25 cellular contexts compared by ENCODE assay signal in the genomic region with DNA sequence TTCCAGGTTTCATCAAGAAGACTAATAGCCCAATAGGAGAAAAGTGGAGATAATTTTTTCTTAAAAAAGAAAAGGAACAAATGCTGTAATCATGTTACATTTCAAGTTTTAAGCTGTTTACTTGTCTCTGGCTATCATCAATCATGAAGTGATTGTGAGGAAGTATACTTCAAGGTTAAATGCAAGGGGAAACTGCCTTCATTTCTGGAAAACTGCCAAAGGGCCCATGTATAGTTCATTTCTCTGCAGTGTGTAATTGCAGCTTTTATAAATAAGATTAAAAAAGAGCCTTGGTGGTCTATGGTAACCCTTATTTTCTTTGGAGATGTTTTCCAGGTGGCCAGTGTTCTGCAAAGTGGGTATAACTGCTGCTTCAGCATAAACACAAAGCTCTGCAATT.
"Had no signal": no experiment of that assay in that cellular context is flagged by ENCODE, and none has a peak within 500 bp of the region (broad histone marks: within the 10 kb centered on the region; RNA-seq: fewer than 3 reads in every experiment).

No MANE protein-coding gene starts in this region.

- H3K9me3 Mint-ChIP-seq: activated CD4-positive, alpha-beta T cell treated with anti-CD3 and anti-CD28 coated beads, Interleukin-2, amount 10 ng/mL, durations not matched to agents 24 days and 14 days had no signal

- H3K36me3 ChIP-seq: MG63, Peyer's patch, SJCRH30 had no signal

- H3K27me3 ChIP-seq: MG63, Peyer's patch, SJCRH30 had no signal

- H3K27ac ChIP-seq: Peyer's patch, RWPE1, SJCRH30 had no signal

- H3K36me3 Mint-ChIP-seq: activated CD8-positive, alpha-beta memory T cell treated with anti-CD3 and anti-CD28 coated beads, Interleukin-2, amount 10 ng/mL, durations not matched to agents 7 days and 5 days; activated naive CD4-positive, alpha-beta T cell treated with anti-CD3 and anti-CD28 coated beads, Interleukin-2, amount 50 U/mL, for 72 hours; brain had no signal

- H3K9me3 ChIP-seq: MG63, Peyer's patch, SJCRH30 had no signal

- H3K4me1 ChIP-seq: Peyer's patch, SJCRH30 had no signal

- DNase-seq: activated CD4-positive, alpha-beta T cell treated with anti-CD3 and anti-CD28 coated beads for 1 hour; activated CD4-positive, alpha-beta T cell treated with anti-CD3 and anti-CD28 coated beads, Interleukin-2, amount 10 ng/mL, durations not matched to agents 24 days and 14 days; activated CD4-positive, alpha-beta T cell treated with anti-CD3 and anti-CD28 coated beads, Interleukin-2, amount 50 U/mL, for 48 hours; activated CD8-positive, alpha-beta memory T cell treated with anti-CD3 and anti-CD28 coated beads, Interleukin-2, amount 10 ng/mL, durations not matched to agents 7 days and 5 days; activated effector memory CD4-positive, alpha-beta T cell treated with anti-CD3 and anti-CD28 coated beads, Interleukin-2, amount 50 U/mL, for 16 hours; activated naive CD4-positive, alpha-beta T cell treated with Interleukin-2 at 50 U/mL for 16 hours; activated naive CD8-positive, alpha-beta T cell treated with anti-CD3 and anti-CD28 coated beads, Interleukin-2, amount 50 U/mL, for 24 hours; activated T-cell treated with anti-CD3 and anti-CD28 coated beads, Interleukin-2, amount 50 U/mL, for 24 hours; amygdala; MG63; MV-4-11; NCI-H1092 treated with DMSO at 0.1 percent for 48 hours; NCI-H1930; NCI-H446; NCI-H748 treated with DMSO at 0.1 percent for 48 hours; Peyer's patch; Right ventricle myocardium superior; SJCRH30; T-helper 17 cell; T-helper 9 cell had no signal

- H3K4me3 ChIP-seq: MG63, Peyer's patch, SJCRH30 had no signal

- H3K4me1 Mint-ChIP-seq: activated CD4-positive, alpha-beta T cell treated with anti-CD3 and anti-CD28 coated beads, Interleukin-2, amount 10 ng/mL, durations not matched to agents 24 days and 14 days; activated CD8-positive, alpha-beta memory T cell treated with anti-CD3 and anti-CD28 coated beads, Interleukin-2, amount 10 ng/mL, durations not matched to agents 7 days and 5 days; activated naive CD8-positive, alpha-beta T cell treated with anti-CD3 and anti-CD28 coated beads, Interleukin-2, amount 50 U/mL, for 24 hours; brain; central memory CD8-positive, alpha-beta T cell; T-helper 17 cell had no signal

- ATAC-seq: activated CD8-positive, alpha-beta memory T cell treated with anti-CD3 and anti-CD28 coated beads, Interleukin-2, amount 10 ng/mL, durations not matched to agents 7 days and 5 days; activated naive CD4-positive, alpha-beta T cell treated with anti-CD3 and anti-CD28 coated beads, Interleukin-2, amount 50 U/mL, for 72 hours; activated naive CD8-positive, alpha-beta T cell treated with anti-CD3 and anti-CD28 coated beads, Interleukin-2, amount 50 U/mL, for 24 hours; T-helper 17 cell; WTC11 had no signal

- H3K4me3 Mint-ChIP-seq: activated CD4-positive, alpha-beta T cell treated with anti-CD3 and anti-CD28 coated beads, Interleukin-2, amount 10 ng/mL, durations not matched to agents 24 days and 14 days; activated CD8-positive, alpha-beta memory T cell treated with anti-CD3 and anti-CD28 coated beads, Interleukin-2, amount 10 ng/mL, durations not matched to agents 7 days and 5 days; activated naive CD8-positive, alpha-beta T cell treated with anti-CD3 and anti-CD28 coated beads, Interleukin-2, amount 50 U/mL, for 24 hours; activated T-cell treated with anti-CD3 and anti-CD28 coated beads, Interleukin-2, amount 50 U/mL, for 24 hours; brain; central memory CD8-positive, alpha-beta T cell; T-helper 17 cell; WTC11 had no signal

- H3K27me3 Mint-ChIP-seq: activated CD4-positive, alpha-beta T cell treated with anti-CD3 and anti-CD28 coated beads, Interleukin-2, amount 10 ng/mL, durations not matched to agents 24 days and 14 days; activated CD8-positive, alpha-beta memory T cell treated with anti-CD3 and anti-CD28 coated beads, Interleukin-2, amount 10 ng/mL, durations not matched to agents 7 days and 5 days; activated naive CD8-positive, alpha-beta T cell treated with anti-CD3 and anti-CD28 coated beads, Interleukin-2, amount 50 U/mL, for 24 hours; activated T-cell treated with anti-CD3 and anti-CD28 coated beads, Interleukin-2, amount 50 U/mL, for 24 hours; brain; central memory CD8-positive, alpha-beta T cell; T-helper 17 cell had no signal

- H3K27ac Mint-ChIP-seq: activated CD4-positive, alpha-beta T cell treated with anti-CD3 and anti-CD28 coated beads, Interleukin-2, amount 10 ng/mL, durations not matched to agents 24 days and 14 days; activated CD8-positive, alpha-beta memory T cell treated with anti-CD3 and anti-CD28 coated beads, Interleukin-2, amount 10 ng/mL, durations not matched to agents 7 days and 5 days; activated naive CD4-positive, alpha-beta T cell treated with anti-CD3 and anti-CD28 coated beads, Interleukin-2, amount 50 U/mL, for 72 hours; activated naive CD8-positive, alpha-beta T cell treated with anti-CD3 and anti-CD28 coated beads, Interleukin-2, amount 50 U/mL, for 24 hours; activated T-cell treated with anti-CD3 and anti-CD28 coated beads, Interleukin-2, amount 50 U/mL, for 24 hours; brain; T-helper 17 cell; WTC11 had no signal
